Comparison of ENCODE assay signal across 18 cellular contexts in genomic region chr5:405421-405820, GRCh38. TPM values are rescaled to one million over a fixed set of nuclear protein-coding genes. Genes with fewer than 3 reads are reported as not detected.
A peak's percentile ranks its signal among the peaks of the same experiment; 100 is the strongest.
DNase-seq lines count a peak whose midpoint lies in the region; ATAC-seq and TF ChIP-seq lines count a peak whose summit lies in the region.
"Had no signal": no experiment of that assay in that cellular context is flagged by ENCODE, and none has a peak within 500 bp of the region (broad histone marks: within the 10 kb centered on the region; RNA-seq: fewer than 3 reads in every experiment).

No MANE protein-coding gene starts in this region.

- no peaks in the 10 kb centered on the region for H3K27me3 Mint-ChIP-seq in type B pancreatic cell

- H3K27ac Mint-ChIP-seq in type B pancreatic cell: no peak overlapping the region
- H3K27ac Mint-ChIP-seq: GM23338, HFFc6 had no signal

- TF ChIP-seq CTCF in IMR-90 (conservative IDR thresholded peaks at IDR 0.05; ENCODE audit: low read depth, low read length) (no peak), type B pancreatic cell (conservative IDR thresholded peaks at IDR 0.05) (no peak)

- no peaks in the 10 kb centered on the region for H3K9me3 Mint-ChIP-seq in type B pancreatic cell
- H3K9me3 Mint-ChIP-seq: HFFc6 had no signal

- peak; percentile 32 for DNase-seq in activated CD8-positive, alpha-beta memory T cell treated with anti-CD3 and anti-CD28 coated beads, Interleukin-2, amount 50 U/mL, for 48 hours
- DNase-seq in activated CD8-positive, alpha-beta memory T cell treated with anti-CD3 and anti-CD28 coated beads, Interleukin-2, amount 50 U/mL, for 4 hours: no peak
- DNase-seq in IMR-90: no peak
- no peak for DNase-seq in mesenchymal stem cell
- peak; percentile 60 for DNase-seq in type B pancreatic cell (ENCODE audit: extremely low spot score, unreplicated experiment)
- DNase-seq: COR-L47, GF-D8, HFFc6, MV-4-11, NCI-H1417 treated with DMSO at 0.1 percent for 48 hours, NCI-H1930, NCI-H748 treated with DMSO at 0.1 percent for 48 hours, PC-3, SJCRH30 had no signal

- H3K36me3 ChIP-seq in IMR-90 (ENCODE audit: control insufficient read depth, insufficient read depth, low read length) (peaks cover 22% of the 10 kb centered on the region), mesenchymal stem cell (ENCODE audit: control insufficient read depth in 1 of 2, insufficient read depth in 2 of 2, low read depth in 1 of 2, low read length in 2 of 2) (peaks cover 0 to 9% of the 10 kb centered on the region in 2 experiments)
- H3K36me3 ChIP-seq: SJCRH30 had no signal

- peak overlapping the region; percentile 58 for H3K27ac ChIP-seq in IMR-90 (ENCODE audit: insufficient read depth, low read length)
- H3K27ac ChIP-seq in mesenchymal stem cell (ENCODE audit: low read length, poor library complexity, severe bottlenecking): no peak overlapping the region
- H3K27ac ChIP-seq: SJCRH30 had no signal

- H3K4me3 Mint-ChIP-seq in type B pancreatic cell: no peak overlapping the region
- H3K4me3 Mint-ChIP-seq: GM23338, HFFc6 had no signal

- H2BK5ac ChIP-seq in IMR-90 (ENCODE audit: low read depth, low read length, poor library complexity, severe bottlenecking): peak overlapping the region; percentile 91
- no peak overlapping the region for H2BK5ac ChIP-seq in mesenchymal stem cell (ENCODE audit: low read depth, low read length, poor library complexity, severe bottlenecking)

- H2AK5ac ChIP-seq in IMR-90 (ENCODE audit: low read depth, low read length): peak overlapping the region; percentile 93
- H2AK5ac ChIP-seq in mesenchymal stem cell (ENCODE audit: low read length, severe bottlenecking): no peak overlapping the region

- H4K5ac ChIP-seq in IMR-90 (ENCODE audit: low read depth, low read length): no peak overlapping the region; the same call in 1 of the 2 replicates

- H4K91ac ChIP-seq in IMR-90 (ENCODE audit: insufficient read depth, low read depth, low read length): peak overlapping the region; percentile 81
- peak overlapping the region; percentile 54 for H4K91ac ChIP-seq in mesenchymal stem cell (ENCODE audit: low read length)

- no peak overlapping the region for H3K4me3 ChIP-seq in IMR-90 (ENCODE audit: insufficient read depth, low read depth, low read length)
- H3K4me3 ChIP-seq in mesenchymal stem cell (ENCODE audit: insufficient read depth in 1 of 2, low read depth in 1 of 2, low read length in 2 of 2): no peak overlapping the region
- H3K4me3 ChIP-seq: GM23338, SJCRH30 had no signal

- H2BK20ac ChIP-seq in IMR-90 (ENCODE audit: low read depth, low read length): peak overlapping the region; percentile 88

- BruUV-seq in IMR-90 (replicated peaks; lab: Mats Ljungman, UMichigan): no TSS peak

- H3K4me2 ChIP-seq in IMR-90 (ENCODE audit: low read depth, low read length): no peak overlapping the region
- H3K4me2 ChIP-seq in mesenchymal stem cell (ENCODE audit: low read length, poor library complexity, severe bottlenecking): no peak overlapping the region
- H3K4me2 ChIP-seq: GM23338 had no signal

- H3K4me1 ChIP-seq in IMR-90 (ENCODE audit: control insufficient read depth, insufficient read depth, low read length) (peaks cover 24% of the 10 kb centered on the region), mesenchymal stem cell (ENCODE audit: control insufficient read depth, insufficient read depth, low read depth, low read length) (peaks cover 6% of the 10 kb centered on the region)
- H3K4me1 ChIP-seq: SJCRH30 had no signal

- H3K9me3 ChIP-seq in IMR-90 (ENCODE audit: control insufficient read depth, insufficient read depth, low read length) (no peaks in the 10 kb centered on the region), mesenchymal stem cell (ENCODE audit: control insufficient read depth, low read length) (no peaks in the 10 kb centered on the region)
- H3K9me3 ChIP-seq: SJCRH30 had no signal

- no peak overlapping the region for H2BK12ac ChIP-seq in mesenchymal stem cell (ENCODE audit: low read length in 2 of 2)

- H3K9ac ChIP-seq in IMR-90 (ENCODE audit: low read depth, low read length) (no peak overlapping the region), mesenchymal stem cell (ENCODE audit: low read length) (no peak overlapping the region)

- H2AFZ ChIP-seq in IMR-90 (replicated peaks; ENCODE audit: low read length, poor library complexity) (no peak overlapping the region), mesenchymal stem cell (ENCODE audit: low read depth, low read length) (no peak overlapping the region)
- H2AFZ ChIP-seq: GM23338 had no signal

- intact Hi-C loops in IMR-90 (cut with micrococcal nuclease): loop anchor here (5.0 kb wide), 1 partner anchor 37 kb away; the partner anchor contains the start of gene EXOC3

- no peak overlapping the region for H3K23ac ChIP-seq in IMR-90 (ENCODE audit: low read depth, low read length)
- no peak overlapping the region for H3K23ac ChIP-seq in mesenchymal stem cell (ENCODE audit: low read length in 2 of 2)

- TF ChIP-seq RAD21 in IMR-90 (IDR thresholded peaks at IDR 0.05; ENCODE audit: low read length): no peak

- H4K8ac ChIP-seq in IMR-90 (ENCODE audit: low read depth in 2 of 2, low read length in 2 of 2): peak overlapping the region; percentile 15 to 58; a peak in 3 of 4 replicates
- H4K8ac ChIP-seq in mesenchymal stem cell (ENCODE audit: low read length): peak overlapping the region; percentile 29

- H2BK15ac ChIP-seq in IMR-90 (ENCODE audit: low read depth, low read length) (peak overlapping the region; percentile 80; the same call in 1 of the 3 replicates), mesenchymal stem cell (ENCODE audit: low read depth, poor library complexity, severe bottlenecking) (no peak overlapping the region)

- WGBS in IMR-90 (ENCODE audit: extremely low coverage in 2 of 2, insufficient read length in 1 of 2), 2 experiments: 100% methylated on average over 1 of the region's 18 CpGs; no CpG with 5 or more reads in 1 of the 2 experiments
- 91% methylated on average over 18 of the region's 18 CpGs for WGBS in mesenchymal stem cell

- H3K27me3 ChIP-seq in IMR-90 (ENCODE audit: control insufficient read depth, insufficient read depth, low read length) (no peaks in the 10 kb centered on the region), mesenchymal stem cell (ENCODE audit: control insufficient read depth in 1 of 2, insufficient read depth in 1 of 2, low read length in 2 of 2) (no peaks in the 10 kb centered on the region)
- H3K27me3 ChIP-seq: SJCRH30 had no signal

- H3K4ac ChIP-seq in IMR-90 (ENCODE audit: low read depth, low read length): peak overlapping the region; percentile 88
- no peak overlapping the region for H3K4ac ChIP-seq in mesenchymal stem cell (ENCODE audit: low read depth in 1 of 2, low read length in 2 of 2)

- no peak for TF ChIP-seq POLR2A in IMR-90 (IDR thresholded peaks at IDR 0.05; ENCODE audit: low read depth, low read length)

- POLR2A ChIA-PET in IMR-90 (lab: Charles Lee; ENCODE audit: unreplicated experiment): no interaction called here

- peak overlapping the region; percentile 89 for H2BK120ac ChIP-seq in IMR-90 (ENCODE audit: low read depth, low read length)
- no peak overlapping the region for H2BK120ac ChIP-seq in mesenchymal stem cell (ENCODE audit: low read depth, low read length)

- H4K20me1 ChIP-seq in IMR-90 (ENCODE audit: insufficient read depth, low read length): no peaks in the 10 kb centered on the region

- in situ Hi-C loops in IMR-90 (cut with MboI; ENCODE audit: low sequenced_read_pairs): no loop called here

- H3K18ac ChIP-seq in IMR-90 (ENCODE audit: low read depth, low read length) (no peak overlapping the region), mesenchymal stem cell (ENCODE audit: low read depth in 1 of 2, low read length in 2 of 2) (peak overlapping the region in 1 of 2 experiments; percentile 35)

- CTCF ChIA-PET in IMR-90 (lab: Yijun Ruan, JAX): no interaction called here

- H3K36me3 Mint-ChIP-seq in type B pancreatic cell: no peaks in the 10 kb centered on the region

- ATAC-seq in IMR-90 (ENCODE audit: low read depth) (no peak), GM21423 (IDR thresholded peaks at IDR 0.05; ENCODE audit: unreplicated experiment) (no peak), GM18517 (IDR thresholded peaks at IDR 0.05; ENCODE audit: unreplicated experiment) (no peak), HG03280 (IDR thresholded peaks at IDR 0.05; ENCODE audit: unreplicated experiment) (no peak)
- ATAC-seq: GM23338, PC-3 had no signal

- H3K9me1 ChIP-seq in IMR-90 (ENCODE audit: insufficient read depth, low read length): peaks cover 26% of the 10 kb centered on the region

- no peak overlapping the region for H3K56ac ChIP-seq in IMR-90 (ENCODE audit: extremely low read depth, insufficient read depth, low read length)

- peak overlapping the region; percentile 76 for H3K14ac ChIP-seq in IMR-90 (replicated peaks; ENCODE audit: low read depth, low read length)
- H3K14ac ChIP-seq in mesenchymal stem cell (ENCODE audit: low read length in 2 of 2): no peak overlapping the region

- H3K79me1 ChIP-seq in IMR-90 (ENCODE audit: low read depth in 1 of 2, low read length in 2 of 2): peaks cover 46 to 80% of the 10 kb centered on the region in 2 experiments
- H3K79me1 ChIP-seq in mesenchymal stem cell (replicated peaks; ENCODE audit: low read length, poor library complexity, severe bottlenecking): no peaks in the 10 kb centered on the region

- peaks cover 23% of the 10 kb centered on the region for H3K4me1 Mint-ChIP-seq in type B pancreatic cell (ENCODE audit: unreplicated experiment)

- no peak overlapping the region for H2AK9ac ChIP-seq in IMR-90 (replicated peaks; ENCODE audit: low read depth, low read length, poor library complexity)

- dilution Hi-C loops in IMR-90 (cut with HindIII; ENCODE audit: low sequenced_read_pairs, unreplicated experiment): no loop called here

TF ChIP-seq in IMR-90, 13 proteins besides CTCF, POLR2A, EP300 and RAD21 (continues in another document):
- TF ChIP-seq, protein P1, sequence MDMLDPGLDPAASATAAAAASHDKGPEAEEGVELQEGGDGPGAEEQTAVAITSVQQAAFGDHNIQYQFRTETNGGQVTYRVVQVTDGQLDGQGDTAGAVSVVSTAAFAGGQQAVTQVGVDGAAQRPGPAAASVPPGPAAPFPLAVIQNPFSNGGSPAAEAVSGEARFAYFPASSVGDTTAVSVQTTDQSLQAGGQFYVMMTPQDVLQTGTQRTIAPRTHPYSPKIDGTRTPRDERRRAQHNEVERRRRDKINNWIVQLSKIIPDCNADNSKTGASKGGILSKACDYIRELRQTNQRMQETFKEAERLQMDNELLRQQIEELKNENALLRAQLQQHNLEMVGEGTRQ (IDR thresholded peaks at IDR 0.05; ENCODE audit: low read depth, low read length): no peak
- TF ChIP-seq FOS (IDR thresholded peaks at IDR 0.05; ENCODE audit: low read depth, low read length): no peak
- no peak for TF ChIP-seq BHLHE40 (IDR thresholded peaks at IDR 0.05; ENCODE audit: low read depth, low read length)
- no peak for TF ChIP-seq CHD1 (IDR thresholded peaks at IDR 0.05; ENCODE audit: low read depth, low read length)
- no peak for TF ChIP-seq SMC3 (IDR thresholded peaks at IDR 0.05; ENCODE audit: low read depth, low read length)

RNA-seq across cellular contexts. Expression of gene EXOC3, which starts 37.6 kb away (rescaled TPM):
- total RNA-seq in IMR-90 (2012; rRNA removed): 47.5 and 50.8 TPM in 2 replicates
- 34.0 and 35.1 TPM in 2 replicates for polyA plus RNA-seq in IMR-90 (2012; rRNA removed)
- 15.1 and 18.7 TPM in 2 replicates for polyA plus RNA-seq in IMR-90 (2012; cell fraction: cytosol; rRNA removed)
- 108 and 144 TPM in 2 replicates for polyA plus RNA-seq in IMR-90 (2012; cell fraction: nucleus; rRNA removed; ENCODE audit: low replicate concordance)
- 24.3 TPM for polyA plus RNA-seq in mesenchymal stem cell (2013, experiment 1 of 2)
- 23.1 TPM for polyA plus RNA-seq in mesenchymal stem cell (2013, experiment 2 of 2)
- 62.9 and 64.6 TPM in 2 replicates for total RNA-seq in type B pancreatic cell (ENCODE audit: low replicate concordance)

Comparison
In these comparisons a context has a peak if more than half of its experiments do, and no peak if none do; other contexts are left out.
1. DNase-seq: peak in activated CD8-positive, alpha-beta memory T cell treated with anti-CD3 and anti-CD28 coated beads, Interleukin-2, amount 50 U/mL, for 48 hours (single experiment) and type B pancreatic cell (single experiment); none in activated CD8-positive, alpha-beta memory T cell treated with anti-CD3 and anti-CD28 coated beads, Interleukin-2, amount 50 U/mL, for 4 hours (single experiment), IMR-90 (single experiment) and mesenchymal stem cell (single experiment).